Comparison of ENCODE assay signal across 20 cellular contexts in genomic region chr17:1299729-1300579, GRCh38. TPM values are rescaled to one million over a fixed set of nuclear protein-coding genes. Genes with fewer than 3 reads are reported as not detected.
"Had no signal": no experiment of that assay in that cellular context is flagged by ENCODE, and none has a peak within 500 bp of the region (broad histone marks: within the 10 kb centered on the region; RNA-seq: fewer than 3 reads in every experiment).

No MANE protein-coding gene starts in this region.

- H3K27ac Mint-ChIP-seq: activated B cell treated with CpG ODN at 0.5 μM for 24 hours; activated CD4-positive, alpha-beta memory T cell treated with anti-CD3 and anti-CD28 coated beads, Interleukin-2, amount 10 ng/mL, durations not matched to agents 7 days and 5 days; activated CD8-positive, alpha-beta memory T cell treated with anti-CD3 and anti-CD28 coated beads, Interleukin-2, amount 10 ng/mL, durations not matched to agents 7 days and 5 days; T-cell had no signal

- H3K4me1 ChIP-seq: upper lobe of right lung had no signal

- H3K9me3 Mint-ChIP-seq: activated B cell treated with CpG ODN at 0.5 μM for 24 hours; activated CD4-positive, alpha-beta memory T cell treated with anti-CD3 and anti-CD28 coated beads, Interleukin-2, amount 10 ng/mL, durations not matched to agents 7 days and 5 days; naive thymus-derived CD8-positive, alpha-beta T cell; T-cell had no signal

- DNase-seq: activated B cell treated with CpG ODN at 0.5 μM for 24 hours; activated CD4-positive, alpha-beta memory T cell treated with anti-CD3 and anti-CD28 coated beads, Interleukin-2, amount 10 ng/mL, durations not matched to agents 7 days and 5 days; activated CD4-positive, alpha-beta T cell treated with anti-CD3 and anti-CD28 coated beads for 4 hours; activated CD8-positive, alpha-beta memory T cell treated with anti-CD3 and anti-CD28 coated beads, Interleukin-2, amount 10 ng/mL, durations not matched to agents 7 days and 5 days; cerebellar nuclear complex; effector CD8-positive, alpha-beta T cell; esophagus squamous epithelium; hippocampal formation; left cardiac atrium; lower lobe of right lung; naive thymus-derived CD8-positive, alpha-beta T cell; stomach; T-cell; upper lobe of right lung had no signal

- H3K36me3 ChIP-seq: ascending aorta, esophagus squamous epithelium, lower lobe of right lung, stomach, upper lobe of right lung had no signal

- H3K27me3 ChIP-seq: ascending aorta had no signal

- H3K9me3 ChIP-seq: ascending aorta, esophagus squamous epithelium, lower lobe of right lung, stomach, thoracic aorta, upper lobe of right lung had no signal

- H3K27ac ChIP-seq: ascending aorta, esophagus squamous epithelium, lower lobe of right lung, stomach, thoracic aorta, upper lobe of right lung had no signal

- H3K4me3 Mint-ChIP-seq: activated B cell treated with CpG ODN at 0.5 μM for 24 hours; activated CD4-positive, alpha-beta memory T cell treated with anti-CD3 and anti-CD28 coated beads, Interleukin-2, amount 10 ng/mL, durations not matched to agents 7 days and 5 days; activated CD8-positive, alpha-beta memory T cell treated with anti-CD3 and anti-CD28 coated beads, Interleukin-2, amount 10 ng/mL, durations not matched to agents 7 days and 5 days had no signal

- H3K4me3 ChIP-seq: ascending aorta, esophagus squamous epithelium, lower lobe of right lung, stomach, thoracic aorta, upper lobe of right lung had no signal

- ATAC-seq: activated CD8-positive, alpha-beta memory T cell treated with anti-CD3 and anti-CD28 coated beads, Interleukin-2, amount 10 ng/mL, durations not matched to agents 7 days and 5 days; naive thymus-derived CD8-positive, alpha-beta T cell; T-cell had no signal

- H3K36me3 Mint-ChIP-seq: activated CD8-positive, alpha-beta memory T cell treated with anti-CD3 and anti-CD28 coated beads, Interleukin-2, amount 10 ng/mL, durations not matched to agents 7 days and 5 days; naive thymus-derived CD8-positive, alpha-beta T cell; T-cell had no signal

RNA-seq across cellular contexts. Expression of gene TRARG1, which starts 20.5 kb away (rescaled TPM):
- total RNA-seq: activated B cell treated with CpG ODN at 0.5 μM for 24 hours; esophagus squamous epithelium; lower lobe of right lung; naive thymus-derived CD8-positive, alpha-beta T cell; renal cortical epithelial cell; T-cell; upper lobe of right lung had no signal

RNA-seq across cellular contexts. Expression of gene BHLHA9, which starts 29.7 kb away (rescaled TPM):
- total RNA-seq: activated B cell treated with CpG ODN at 0.5 μM for 24 hours; activated CD4-positive, alpha-beta memory T cell treated with anti-CD3 and anti-CD28 coated beads, Interleukin-2, amount 10 ng/mL, durations not matched to agents 7 days and 5 days; activated CD8-positive, alpha-beta memory T cell treated with anti-CD3 and anti-CD28 coated beads, Interleukin-2, amount 10 ng/mL, durations not matched to agents 7 days and 5 days; ascending aorta; esophagus squamous epithelium; left cardiac atrium; lower lobe of right lung; mesenteric fat pad; naive thymus-derived CD8-positive, alpha-beta T cell; renal cortical epithelial cell; skeletal muscle tissue; stomach; T-cell; thoracic aorta; upper lobe of right lung had no signal
- polyA plus RNA-seq: adipose tissue; naive thymus-derived CD8-positive, alpha-beta T cell; stomach had no signal
